ENCODE assay signal across 11 cellular contexts in the genomic region with DNA sequence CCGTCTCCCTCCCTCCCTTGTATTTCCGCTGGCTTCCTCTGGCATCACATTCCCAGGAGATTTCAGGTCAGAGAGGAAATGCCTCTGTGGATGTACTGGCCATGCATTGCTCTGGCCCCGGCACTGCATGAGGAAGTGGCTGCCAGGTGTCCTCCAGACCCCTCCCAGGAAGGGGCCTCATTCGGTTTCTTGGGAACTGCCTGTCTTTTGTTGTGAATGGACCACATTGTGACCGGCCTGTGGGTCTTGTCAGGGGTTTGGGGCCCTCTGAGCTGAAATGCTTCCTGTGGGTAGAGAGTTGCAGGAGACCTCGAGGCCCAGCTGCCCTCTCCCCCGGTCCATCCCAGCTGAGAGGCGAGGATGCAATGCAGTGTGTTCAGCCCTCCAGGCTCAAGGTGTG. TPM values are rescaled to one million over a fixed set of nuclear protein-coding genes. Genes with fewer than 3 reads are reported as not detected.
DNase-seq lines count a peak whose midpoint lies in the region; ATAC-seq and TF ChIP-seq lines count a peak whose summit lies in the region.
"Had no signal": no experiment of that assay in that cellular context is flagged by ENCODE, and none has a peak within 500 bp of the region (broad histone marks: within the 10 kb centered on the region; RNA-seq: fewer than 3 reads in every experiment).

No MANE protein-coding gene starts in this region.

- no peaks in the 10 kb centered on the region for H3K4me1 ChIP-seq in CD4-positive, alpha-beta memory T cell (ENCODE audit: insufficient read depth, low read length)
- H3K4me1 ChIP-seq in uterus = no peaks in the 10 kb centered on the region

- no peak for DNase-seq in CD4-positive, alpha-beta memory T cell
- peak; percentile 57 for DNase-seq in HT1080 (ENCODE audit: low read depth)
- peak; percentile 59 to 61 for DNase-seq in cardiac fibroblast (ENCODE audit: low read depth in 2 of 2)
- DNase-seq in natural killer cell treated with Interleukin-12 subunit alpha and Interleukin-12 subunit beta and Interleukin-15 and Interleukin-18, amount 100 ng/mL, for 72 hours (ENCODE audit: low spot score) = peak; percentile 37
- no peak for DNase-seq in uterus
- DNase-seq: Calu3 had no signal

- peaks cover 0 to 16% (median 3%) of the 10 kb centered on the region in 4 donors for H3K4me1 Mint-ChIP-seq in CD4-positive, alpha-beta memory T cell
- peaks cover 55 to 87% of the 10 kb centered on the region in 2 donors for H3K4me1 Mint-ChIP-seq in natural killer cell treated with Interleukin-12 subunit alpha and Interleukin-12 subunit beta and Interleukin-15 and Interleukin-18, amount 100 ng/mL, for 72 hours (ENCODE audit: low read depth in 2 of 2)

- H3K27me3 ChIP-seq in CD4-positive, alpha-beta memory T cell (ENCODE audit: insufficient read depth, low read length) = no peaks in the 10 kb centered on the region
- H3K27me3 ChIP-seq in uterus = no peaks in the 10 kb centered on the region
- H3K27me3 ChIP-seq: gastroesophageal sphincter had no signal

- H3K4me3 Mint-ChIP-seq in CD4-positive, alpha-beta memory T cell = no peak overlapping the region
- peak overlapping the region; percentile 74 for H3K4me3 Mint-ChIP-seq in natural killer cell treated with Interleukin-12 subunit alpha and Interleukin-12 subunit beta and Interleukin-15 and Interleukin-18, amount 100 ng/mL, for 72 hours

- TF ChIP-seq CTCF in cardiac fibroblast (IDR thresholded peaks at IDR 0.05; ENCODE audit: low read depth, low read length) (no peak), uterus (IDR thresholded peaks at IDR 0.05) (no peak)

- no peak for TF ChIP-seq POLR2A in uterus (IDR thresholded peaks at IDR 0.05)

- no peaks in the 10 kb centered on the region for H3K9me3 Mint-ChIP-seq in CD4-positive, alpha-beta memory T cell
- no peaks in the 10 kb centered on the region for H3K9me3 Mint-ChIP-seq in natural killer cell treated with Interleukin-12 subunit alpha and Interleukin-12 subunit beta and Interleukin-15 and Interleukin-18, amount 100 ng/mL, for 72 hours

- no peak overlapping the region for H3K27ac ChIP-seq in CD4-positive, alpha-beta memory T cell (ENCODE audit: low read depth, low read length)
- H3K27ac ChIP-seq in uterus = no peak overlapping the region
- H3K27ac ChIP-seq: gastroesophageal sphincter had no signal

- no peaks in the 10 kb centered on the region for H3K27me3 Mint-ChIP-seq in CD4-positive, alpha-beta memory T cell
- H3K27me3 Mint-ChIP-seq in natural killer cell treated with Interleukin-12 subunit alpha and Interleukin-12 subunit beta and Interleukin-15 and Interleukin-18, amount 100 ng/mL, for 72 hours = no peaks in the 10 kb centered on the region

- no peaks in the 10 kb centered on the region for H3K9me3 ChIP-seq in CD4-positive, alpha-beta memory T cell (ENCODE audit: control insufficient read depth in 1 of 2, low read length in 2 of 2)
- H3K9me3 ChIP-seq in uterus = no peaks in the 10 kb centered on the region
- H3K9me3 ChIP-seq: gastroesophageal sphincter had no signal

- intact Hi-C loops in CD4-positive, alpha-beta memory T cell (cut with micrococcal nuclease) = no loop called here
- intact Hi-C loops in uterus (cut with DNase I; ENCODE audit: low total_unique reads) = no loop called here

- CTCF ChIA-PET in CD4-positive, alpha-beta memory T cell (lab: Charles Lee; ENCODE audit: partially characterized antibody) = interaction anchor here (1.7 kb wide), 1 partner anchor 26 kb away, joined by 4 read pairs; no protein-coding TSS in a partner anchor

- POLR2A ChIA-PET in CD4-positive, alpha-beta memory T cell (lab: Charles Lee; ENCODE audit: partially characterized antibody) = no interaction called here

- H3K36me3 ChIP-seq in CD4-positive, alpha-beta memory T cell (ENCODE audit: insufficient read depth, low read length) = peaks cover 55% of the 10 kb centered on the region
- no peaks in the 10 kb centered on the region for H3K36me3 ChIP-seq in uterus

- peak overlapping the region in 5 of 7 donors; percentile 8 to 36 (median 21) for H3K27ac Mint-ChIP-seq in CD4-positive, alpha-beta memory T cell
- H3K27ac Mint-ChIP-seq in natural killer cell treated with Interleukin-12 subunit alpha and Interleukin-12 subunit beta and Interleukin-15 and Interleukin-18, amount 100 ng/mL, for 72 hours = peak overlapping the region; percentile 90 to 99

- no peak overlapping the region for H3K4me3 ChIP-seq in CD4-positive, alpha-beta memory T cell (ENCODE audit: low read length in 2 of 2)
- H3K4me3 ChIP-seq in cardiac fibroblast (replicated peaks in 1 of 2; ENCODE audit: low read depth in 2 of 2, low read length in 2 of 2) = no peak overlapping the region
- no peak overlapping the region for H3K4me3 ChIP-seq in uterus
- H3K4me3 ChIP-seq: gastroesophageal sphincter had no signal

- peaks cover 42 to 74% of the 10 kb centered on the region in 2 donors for H3K36me3 Mint-ChIP-seq in CD4-positive, alpha-beta memory T cell
- H3K36me3 Mint-ChIP-seq in natural killer cell treated with Interleukin-12 subunit alpha and Interleukin-12 subunit beta and Interleukin-15 and Interleukin-18, amount 100 ng/mL, for 72 hours = peaks cover 12% of the 10 kb centered on the region

- no peak for ATAC-seq in natural killer cell treated with Interleukin-12 subunit alpha and Interleukin-12 subunit beta and Interleukin-15 and Interleukin-18, amount 100 ng/mL, for 72 hours
- ATAC-seq in HG03571 (IDR thresholded peaks at IDR 0.05; ENCODE audit: unreplicated experiment) (no peak), HG03159 (IDR thresholded peaks at IDR 0.05; ENCODE audit: unreplicated experiment) (no peak)
- ATAC-seq: gastroesophageal sphincter, HCT116, sciatic nerve had no signal

RNA-seq across cellular contexts. Expression of a gene that starts 18.8 kb away (rescaled TPM):
- total RNA-seq in CD4-positive, alpha-beta memory T cell = 1 to 10 TPM; 2.6 TPM
- polyA plus RNA-seq in CD4-positive, alpha-beta memory T cell = 1 to 10 TPM; 4.6 to 5.9 TPM
- 34.7 and 45.9 TPM in 2 replicates for total RNA-seq in HT1080 (2014; rRNA removed; shearing (Covaris generic))
- 40.6 and 41.2 TPM in 2 replicates for polyA plus RNA-seq in HT1080 (2015; cell fraction: cytosol; rRNA removed)
- 12.1 and 18.4 TPM in 2 replicates for polyA plus RNA-seq in HT1080 (2015; cell fraction: nucleus; rRNA removed)
- 10 to 100 TPM; 60.4 to 60.9 TPM for total RNA-seq in natural killer cell treated with Interleukin-12 subunit alpha and Interleukin-12 subunit beta and Interleukin-15 and Interleukin-18, amount 100 ng/mL, for 72 hours
- 10 to 100 TPM; 11.8 to 53.3 (median 34.8) TPM for total RNA-seq in uterus

RNA-seq across cellular contexts. Expression of a gene that starts 32.8 kb away (rescaled TPM):
- total RNA-seq in CD4-positive, alpha-beta memory T cell = 10 to 100 TPM; 20.2 to 21.2 TPM
- 10 to 100 TPM; 40.3 to 48.0 TPM for polyA plus RNA-seq in CD4-positive, alpha-beta memory T cell
- total RNA-seq in HT1080 (2014; rRNA removed; shearing (Covaris generic)) = 29.3 and 37.4 TPM in 2 replicates
- 32.3 and 35.4 TPM in 2 replicates for polyA plus RNA-seq in HT1080 (2015; cell fraction: cytosol; rRNA removed)
- 18.0 and 20.6 TPM in 2 replicates for polyA plus RNA-seq in HT1080 (2015; cell fraction: nucleus; rRNA removed)
- total RNA-seq in natural killer cell treated with Interleukin-12 subunit alpha and Interleukin-12 subunit beta and Interleukin-15 and Interleukin-18, amount 100 ng/mL, for 72 hours = 10 to 100 TPM; 32.8 to 46.7 TPM
- 10 to 100 TPM in 3 of 4 donors, 1 to 10 TPM in 1; 6.4 to 19.7 (median 13.0) TPM for total RNA-seq in uterus

RNA-seq across cellular contexts. Expression of a gene that starts 53.8 kb away (rescaled TPM):
- total RNA-seq in CD4-positive, alpha-beta memory T cell = 10 to 100 TPM; 25.4 to 27.4 TPM
- polyA plus RNA-seq in CD4-positive, alpha-beta memory T cell = 10 to 100 TPM in 1 of 2 donors, 1 to 10 TPM in 1; 5.9 to 12.8 TPM
- total RNA-seq in HT1080 (2014; rRNA removed; shearing (Covaris generic)) = 3.3 and 3.6 TPM in 2 replicates
- polyA plus RNA-seq in HT1080 (2015; cell fraction: cytosol; rRNA removed) = 5.0 and 6.3 TPM in 2 replicates
- polyA plus RNA-seq in HT1080 (2015; cell fraction: nucleus; rRNA removed) = 4.2 and 5.6 TPM in 2 replicates
- total RNA-seq in natural killer cell treated with Interleukin-12 subunit alpha and Interleukin-12 subunit beta and Interleukin-15 and Interleukin-18, amount 100 ng/mL, for 72 hours = 10 to 100 TPM; 19.8 to 19.9 TPM
- total RNA-seq in uterus = 10 to 100 TPM in 1 of 4 donors, 1 to 10 TPM in 2, under 1 TPM in 1; 0.88 to 17.7 (median 5.0) TPM

Comparison
In these comparisons a context has a peak if more than half of its experiments do, and no peak if none do; other contexts are left out.
1. DNase-seq: peak in HT1080 (single experiment), cardiac fibroblast (2 of 2) and natural killer cell treated with Interleukin-12 subunit alpha and Interleukin-12 subunit beta and Interleukin-15 and Interleukin-18, amount 100 ng/mL, for 72 hours (single experiment); none in CD4-positive, alpha-beta memory T cell (0 of 5) and uterus (0 of 2).